In genomic region chr3:183377307-183377959, GRCh38 we compare ENCODE assay signal across 12 cellular contexts. TPM values are rescaled to one million over a fixed set of nuclear protein-coding genes. Genes with fewer than 3 reads are reported as not detected.
A peak's percentile ranks its signal among the peaks of the same experiment; 100 is the strongest.
DNase-seq lines count a peak whose midpoint lies in the region; ATAC-seq, FAIRE-seq and TF ChIP-seq lines count a peak whose summit lies in the region.
"Had no signal": no experiment of that assay in that cellular context is flagged by ENCODE, and none has a peak within 500 bp of the region (broad histone marks: within the 10 kb centered on the region; RNA-seq: fewer than 3 reads in every experiment).

No MANE protein-coding gene starts in this region.

- H3K4me3 Mint-ChIP-seq in CD4-positive, CD25-positive, alpha-beta regulatory T cell, result no peak overlapping the region
- H3K4me3 Mint-ChIP-seq in glutamatergic neuron (ENCODE audit: unreplicated experiment) (no peak overlapping the region), type B pancreatic cell (no peak overlapping the region)

- peak overlapping the region; percentile 57 to 86 (median 85) for H3K27ac Mint-ChIP-seq in CD4-positive, CD25-positive, alpha-beta regulatory T cell
- H3K27ac Mint-ChIP-seq in glutamatergic neuron (ENCODE audit: unreplicated experiment) (no peak overlapping the region), type B pancreatic cell (no peak overlapping the region)

- H3K36me3 Mint-ChIP-seq in CD4-positive, CD25-positive, alpha-beta regulatory T cell, result peaks cover 4% of the 10 kb centered on the region
- H3K36me3 Mint-ChIP-seq in glutamatergic neuron (ENCODE audit: unreplicated experiment) (no peaks in the 10 kb centered on the region), type B pancreatic cell (no peaks in the 10 kb centered on the region)

- H3K4me1 ChIP-seq in CD4-positive, CD25-positive, alpha-beta regulatory T cell (ENCODE audit: control insufficient read depth, insufficient read depth, low read length, poor library complexity, severe bottlenecking), result no peaks in the 10 kb centered on the region

- TF ChIP-seq CTCF in astrocyte of the spinal cord (IDR thresholded peaks at IDR 0.05; ENCODE audit: low read depth, low read length), result no peak
- no peak for TF ChIP-seq CTCF in glutamatergic neuron (IDR thresholded peaks at IDR 0.05; ENCODE audit: partially characterized antibody, unreplicated experiment)
- no peak for TF ChIP-seq CTCF in type B pancreatic cell (conservative IDR thresholded peaks at IDR 0.05)

- DNase-seq in CD4-positive, CD25-positive, alpha-beta regulatory T cell, result no peak
- peak; percentile 81 for DNase-seq in NCI-H2107 (lab: John Stamatoyannopoulos, UW)
- peak; percentile 32 for DNase-seq in astrocyte of the spinal cord (ENCODE audit: low read depth, low spot score)
- DNase-seq in NCI-H446 (lab: John Stamatoyannopoulos, UW), result no peak
- DNase-seq in glutamatergic neuron, result no peak
- DNase-seq in GM19239 (ENCODE audit: insufficient read length, low spot score), result no peak
- no peak for DNase-seq in type B pancreatic cell (ENCODE audit: extremely low spot score, unreplicated experiment)
- DNase-seq: activated naive CD4-positive, alpha-beta T cell; CD8-positive, alpha-beta memory T cell; effector CD4-positive, alpha-beta T cell had no signal

- no peaks in the 10 kb centered on the region for H3K27me3 ChIP-seq in CD4-positive, CD25-positive, alpha-beta regulatory T cell (ENCODE audit: control insufficient read depth, insufficient read depth, low read length)
- H3K27me3 ChIP-seq: neutrophil had no signal

- in situ Hi-C loops in astrocyte of the spinal cord (cut with HindIII; ENCODE audit: low sequenced_read_pairs), result no loop called here

- H3K4me3 ChIP-seq in CD4-positive, CD25-positive, alpha-beta regulatory T cell (ENCODE audit: low read depth, low read length), result no peak overlapping the region
- H3K4me3 ChIP-seq in astrocyte of the spinal cord (ENCODE audit: low read depth, low read length), result no peak overlapping the region

- H3K27ac ChIP-seq in CD4-positive, CD25-positive, alpha-beta regulatory T cell (ENCODE audit: insufficient read depth, low read length, poor library complexity, severe bottlenecking), result no peak overlapping the region
- H3K27ac ChIP-seq: neutrophil had no signal

- H3K9me3 Mint-ChIP-seq in CD4-positive, CD25-positive, alpha-beta regulatory T cell, result no peaks in the 10 kb centered on the region
- H3K9me3 Mint-ChIP-seq in glutamatergic neuron (ENCODE audit: unreplicated experiment), result peaks cover 1% of the 10 kb centered on the region
- no peaks in the 10 kb centered on the region for H3K9me3 Mint-ChIP-seq in type B pancreatic cell
- H3K9me3 Mint-ChIP-seq: CD8-positive, alpha-beta memory T cell had no signal

- peaks cover 10 to 24% (median 11%) of the 10 kb centered on the region in 4 donors for H3K4me1 Mint-ChIP-seq in CD4-positive, CD25-positive, alpha-beta regulatory T cell
- H3K4me1 Mint-ChIP-seq in glutamatergic neuron (ENCODE audit: low read depth, unreplicated experiment) (no peaks in the 10 kb centered on the region), type B pancreatic cell (ENCODE audit: unreplicated experiment) (peaks cover 3% of the 10 kb centered on the region)

- FAIRE-seq in GM19239 (lab: Jason Lieb, UNC), result no peak

- peak in 1 of 2 donors; percentile 52 for ATAC-seq in CD4-positive, CD25-positive, alpha-beta regulatory T cell (ENCODE audit: low read depth in 2 of 2)
- ATAC-seq in GM21381 (IDR thresholded peaks at IDR 0.05; ENCODE audit: unreplicated experiment), result peak; percentile 49

- H3K36me3 ChIP-seq in CD4-positive, CD25-positive, alpha-beta regulatory T cell (ENCODE audit: control insufficient read depth, insufficient read depth, low read length), result peaks cover 11% of the 10 kb centered on the region
- H3K36me3 ChIP-seq: neutrophil had no signal

- H3K9me3 ChIP-seq in CD4-positive, CD25-positive, alpha-beta regulatory T cell (ENCODE audit: control insufficient read depth in 2 of 2, low read length in 2 of 2), result no peaks in the 10 kb centered on the region
- H3K9me3 ChIP-seq: neutrophil had no signal

- H3K27me3 Mint-ChIP-seq in CD4-positive, CD25-positive, alpha-beta regulatory T cell, result no peaks in the 10 kb centered on the region
- peaks cover 6% of the 10 kb centered on the region for H3K27me3 Mint-ChIP-seq in glutamatergic neuron (ENCODE audit: unreplicated experiment)
- peaks cover 4% of the 10 kb centered on the region for H3K27me3 Mint-ChIP-seq in type B pancreatic cell
- H3K27me3 Mint-ChIP-seq: CD8-positive, alpha-beta memory T cell had no signal

RNA-seq across cellular contexts. Expression of gene MCF2L2, which starts 51.0 kb away (rescaled TPM):
- total RNA-seq in CD4-positive, CD25-positive, alpha-beta regulatory T cell, result 20.7 TPM
- 1 to 10 TPM; 2.1 to 4.4 (median 3.3) TPM for polyA plus RNA-seq in CD4-positive, CD25-positive, alpha-beta regulatory T cell
- total RNA-seq in glutamatergic neuron (ENCODE audit: unreplicated experiment) (18.1 TPM), type B pancreatic cell (ENCODE audit: low replicate concordance) (1.2 and 2.7 TPM in 2 replicates)

Comparison
In these comparisons a context has a peak if more than half of its experiments do, and no peak if none do; other contexts are left out.
1. DNase-seq: peak in NCI-H2107 (single experiment) and astrocyte of the spinal cord (single experiment); none in CD4-positive, CD25-positive, alpha-beta regulatory T cell (0 of 3), NCI-H446 (0 of 2), glutamatergic neuron (single experiment), GM19239 (single experiment) and type B pancreatic cell (single experiment).
2. H3K27ac Mint-ChIP-seq: peak in CD4-positive, CD25-positive, alpha-beta regulatory T cell (3 of 3); none in glutamatergic neuron (single experiment) and type B pancreatic cell (single experiment).